Comparison of ENCODE assay signal across 9 cellular contexts in the genomic region with DNA sequence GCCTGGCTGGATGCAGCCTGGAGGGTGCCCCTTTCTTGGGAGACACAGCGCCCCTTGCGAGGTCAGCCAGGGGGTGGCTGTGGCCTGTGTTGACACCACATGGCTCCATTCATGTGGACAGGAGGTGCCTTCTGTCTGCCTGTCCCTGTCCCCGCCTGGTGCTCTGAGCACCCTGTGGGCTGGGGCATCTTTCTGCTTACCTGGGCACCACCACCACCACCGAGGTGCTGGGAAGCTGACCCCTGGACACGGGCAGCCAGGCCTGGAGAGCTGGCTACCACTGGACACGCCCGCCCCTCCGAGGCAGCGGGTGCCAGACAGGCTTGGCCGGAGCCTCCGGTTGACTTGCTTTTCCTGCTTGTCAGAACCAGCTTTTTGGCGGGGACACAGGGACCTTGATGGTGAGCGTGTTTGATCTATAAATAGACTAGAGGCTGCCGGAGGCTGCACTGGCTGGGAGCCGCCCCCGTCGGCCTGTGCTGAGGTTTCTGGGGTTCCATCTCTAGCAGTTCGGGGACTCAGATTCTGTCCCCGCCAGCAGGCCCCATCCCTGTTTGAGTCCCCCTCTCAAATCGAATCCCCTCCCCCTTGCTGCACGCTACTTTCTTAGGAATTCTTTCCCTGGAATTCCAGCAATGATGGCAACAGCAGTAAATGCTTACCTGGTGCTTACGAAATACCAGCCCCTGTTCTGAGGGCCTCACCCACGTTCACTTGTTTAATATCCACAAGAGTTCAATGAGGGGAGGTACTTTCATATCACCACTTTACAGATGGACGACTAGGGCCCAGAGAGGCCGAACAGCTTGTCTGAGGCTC.
DNase-seq lines count a peak whose midpoint lies in the region; ATAC-seq and TF ChIP-seq lines count a peak whose summit lies in the region.
"Had no signal": no experiment of that assay in that cellular context is flagged by ENCODE, and none has a peak within 500 bp of the region (broad histone marks: within the 10 kb centered on the region; RNA-seq: fewer than 3 reads in every experiment).

No MANE protein-coding gene starts in this region.

- H3K9ac ChIP-seq in iPS-15b (ENCODE audit: low read depth, low read length), result peak overlapping the region; percentile 8

- H3K27me3 ChIP-seq in H7 (ENCODE audit: control insufficient read depth, insufficient read depth, low read length) (no peaks in the 10 kb centered on the region), iPS-15b (ENCODE audit: control insufficient read depth, insufficient read depth, low read length) (no peaks in the 10 kb centered on the region), spleen (replicated peaks in 1 of 7) (peaks cover 0 to 4% (median 0%) of the 10 kb centered on the region in 7 donors)
- H3K27me3 ChIP-seq: SJCRH30 had no signal

- intact Hi-C loops in spleen (cut with DNase I; ENCODE audit: low total_unique reads), result no loop called here

- 49 to 61% (median 59%) methylated on average over 14 to 25 of the region's 25 CpGs for WGBS in spleen, 5 donors

- peak overlapping the region in 1 of 8 donors; percentile 23 for H3K27ac ChIP-seq in spleen
- H3K27ac ChIP-seq: SJCRH30 had no signal

- TF ChIP-seq CTCF in spleen (IDR thresholded peaks at IDR 0.05 in 8 of 11, conservative IDR thresholded peaks at IDR 0.05 in 3 of 11), result no peak

- H3K4me1 ChIP-seq in iPS-15b (ENCODE audit: control insufficient read depth, insufficient read depth, low read length), result peaks cover 2% of the 10 kb centered on the region
- H3K4me1 ChIP-seq in spleen, result peaks cover 0 to 41% (median 25%) of the 10 kb centered on the region in 6 donors
- H3K4me1 ChIP-seq: SJCRH30 had no signal

- H3K36me3 ChIP-seq in H7 (replicated peaks; ENCODE audit: control insufficient read depth, insufficient read depth, low read length) (no peaks in the 10 kb centered on the region), iPS-15b (ENCODE audit: control insufficient read depth, insufficient read depth, low read length) (no peaks in the 10 kb centered on the region), spleen (no peaks in the 10 kb centered on the region)
- H3K36me3 ChIP-seq: SJCRH30 had no signal

- no peak for ATAC-seq in GM21619 (IDR thresholded peaks at IDR 0.05; ENCODE audit: unreplicated experiment)
- ATAC-seq in HG03342 (IDR thresholded peaks at IDR 0.05; ENCODE audit: unreplicated experiment), result no peak

- H3K9me3 ChIP-seq in iPS-15b (ENCODE audit: control insufficient read depth, insufficient read depth, low read length) (no peaks in the 10 kb centered on the region), spleen (no peaks in the 10 kb centered on the region)
- H3K9me3 ChIP-seq: SJCRH30 had no signal

- DNase-seq in H7, result peak; percentile 90
- DNase-seq in astrocyte of the hippocampus (ENCODE audit: low read depth, low spot score), result peak; percentile 46
- DNase-seq in spleen, result peak; percentile 85
- DNase-seq in NAMALWA (ENCODE audit: low spot score), result no peak
- no peak for DNase-seq in NCI-H2171 (lab: John Stamatoyannopoulos, UW)
- DNase-seq: SJCRH30 had no signal

- H3K4me3 ChIP-seq in H7 (ENCODE audit: insufficient read depth, low read depth, low read length) (no peak overlapping the region), iPS-15b (ENCODE audit: low read depth, low read length) (no peak overlapping the region), spleen (no peak overlapping the region)
- H3K4me3 ChIP-seq: SJCRH30 had no signal

- TF ChIP-seq POLR2A in spleen (IDR thresholded peaks at IDR 0.05), result no peak

Comparison
In these comparisons a context has a peak if more than half of its experiments do, and no peak if none do; other contexts are left out.
1. DNase-seq: peak in H7 (single experiment), astrocyte of the hippocampus (single experiment) and spleen (single experiment); none in NAMALWA (single experiment) and NCI-H2171 (single experiment).